In genomic region chr18:10404148-10404547, GRCh38 we compare ENCODE assay signal across 18 cellular contexts. TPM values are rescaled to one million over a fixed set of nuclear protein-coding genes. Genes with fewer than 3 reads are reported as not detected.
DNase-seq lines count a peak whose midpoint lies in the region; ATAC-seq and TF ChIP-seq lines count a peak whose summit lies in the region.
"Had no signal": no experiment of that assay in that cellular context is flagged by ENCODE, and none has a peak within 500 bp of the region (broad histone marks: within the 10 kb centered on the region; RNA-seq: fewer than 3 reads in every experiment).

No MANE protein-coding gene starts in this region.

- no peak overlapping the region for H2AK5ac ChIP-seq in mesenchymal stem cell (ENCODE audit: low read length, severe bottlenecking)

- H3K36me3 ChIP-seq in fibroblast of lung (ENCODE audit: control insufficient read depth, insufficient read depth, low read length), result no peaks in the 10 kb centered on the region
- H3K36me3 ChIP-seq in mesenchymal stem cell (ENCODE audit: control insufficient read depth in 1 of 2, insufficient read depth in 2 of 2, low read depth in 1 of 2, low read length in 2 of 2), result no peaks in the 10 kb centered on the region
- no peaks in the 10 kb centered on the region for H3K36me3 ChIP-seq in suprapubic skin
- no peaks in the 10 kb centered on the region for H3K36me3 ChIP-seq in sigmoid colon

- H3K4me2 ChIP-seq in fibroblast of lung (ENCODE audit: extremely low read depth, insufficient read depth, low read length), result peak overlapping the region; percentile 29
- no peak overlapping the region for H3K4me2 ChIP-seq in mesenchymal stem cell (ENCODE audit: low read length, poor library complexity, severe bottlenecking)

- ATAC-seq in GM21723 (IDR thresholded peaks at IDR 0.05; ENCODE audit: unreplicated experiment) (no peak), GM18907 (IDR thresholded peaks at IDR 0.05; ENCODE audit: unreplicated experiment) (no peak)
- ATAC-seq: foreskin keratinocyte; K562; natural killer cell; stimulated activated naive B cell treated with anti-CD40 and anti-IgM and Interleukin-4, amounts not matched to agents 10 μg/mL and 1 μg/mL and 100 μg/mL, for 72 hours had no signal

- H3K4me1 ChIP-seq in fibroblast of lung (ENCODE audit: control insufficient read depth, extremely low read depth, insufficient read depth, low read length), result no peaks in the 10 kb centered on the region
- peaks cover 4% of the 10 kb centered on the region for H3K4me1 ChIP-seq in mesenchymal stem cell (ENCODE audit: control insufficient read depth, insufficient read depth, low read depth, low read length)
- H3K4me1 ChIP-seq in suprapubic skin, result peaks cover 36% of the 10 kb centered on the region
- peaks cover 0 to 7% (median 2%) of the 10 kb centered on the region in 4 donors for H3K4me1 ChIP-seq in sigmoid colon

- intact Hi-C loops in sigmoid colon (cut with DNase I), result no loop called here

- no peaks in the 10 kb centered on the region for H3K79me2 ChIP-seq in fibroblast of lung (ENCODE audit: control insufficient read depth, insufficient read depth, low read length)

- no peak overlapping the region for H3K4ac ChIP-seq in mesenchymal stem cell (ENCODE audit: low read depth in 1 of 2, low read length in 2 of 2)

- H2BK12ac ChIP-seq in mesenchymal stem cell (ENCODE audit: low read length in 2 of 2), result peak overlapping the region in 1 of 2 experiments; percentile 48

- H3K23ac ChIP-seq in mesenchymal stem cell (ENCODE audit: low read length in 2 of 2), result no peak overlapping the region

- no peaks in the 10 kb centered on the region for H4K20me1 ChIP-seq in fibroblast of lung (ENCODE audit: control insufficient read depth, extremely low read depth, insufficient read depth, low read length)

- H2AFZ ChIP-seq in fibroblast of lung (ENCODE audit: low read length) (no peak overlapping the region), mesenchymal stem cell (ENCODE audit: low read depth, low read length) (no peak overlapping the region)

- H3K18ac ChIP-seq in mesenchymal stem cell (ENCODE audit: low read depth in 1 of 2, low read length in 2 of 2), result no peak overlapping the region

- DNase-seq in anterior cingulate cortex (lab: John Stamatoyannopoulos, UW), result peak in 43 of 58 donors; percentile 8 to 79 (median 39)
- DNase-seq in fibroblast of lung (ENCODE audit: low read depth in 2 of 2), result no peak
- DNase-seq in mesenchymal stem cell, result no peak
- DNase-seq in suprapubic skin (ENCODE audit: low spot score in 2 of 2), result no peak
- no peak for DNase-seq in sigmoid colon
- DNase-seq: activated CD4-positive, alpha-beta T cell treated with anti-CD3 and anti-CD28 coated beads, Interleukin-2, amount 50 U/mL, for 1 hour; EL; foreskin keratinocyte; HCEC 1CT; MV-4-11; natural killer cell; NCI-H2029 treated with DMSO at 0.1 percent for 48 hours; stimulated activated naive B cell treated with anti-CD40 and anti-IgM and Interleukin-4, amounts not matched to agents 10 μg/mL and 1 μg/mL and 100 μg/mL, for 72 hours had no signal

- H3K14ac ChIP-seq in mesenchymal stem cell (ENCODE audit: low read length in 2 of 2), result peak overlapping the region in 1 of 2 experiments; percentile 35

- H2BK5ac ChIP-seq in mesenchymal stem cell (ENCODE audit: low read depth, low read length, poor library complexity, severe bottlenecking), result no peak overlapping the region

- WGBS in mesenchymal stem cell, result 85% methylated on average over 8 of the region's 9 CpGs
- WGBS in suprapubic skin, result 40% methylated on average over 9 of the region's 9 CpGs
- 82 to 83% methylated on average over 9 of the region's 9 CpGs for WGBS in sigmoid colon, 2 donors

- H3K9me3 ChIP-seq in fibroblast of lung (ENCODE audit: control insufficient read depth, insufficient read depth, low read depth, low read length) (no peaks in the 10 kb centered on the region), mesenchymal stem cell (ENCODE audit: control insufficient read depth, low read length) (no peaks in the 10 kb centered on the region), suprapubic skin (no peaks in the 10 kb centered on the region), sigmoid colon (no peaks in the 10 kb centered on the region)

- no peaks in the 10 kb centered on the region for H3K27me3 ChIP-seq in fibroblast of lung (ENCODE audit: control insufficient read depth, insufficient read depth, low read length)
- peaks cover 3 to 39% of the 10 kb centered on the region in 2 experiments for H3K27me3 ChIP-seq in mesenchymal stem cell (ENCODE audit: control insufficient read depth in 1 of 2, insufficient read depth in 1 of 2, low read length in 2 of 2)
- no peaks in the 10 kb centered on the region for H3K27me3 ChIP-seq in suprapubic skin
- H3K27me3 ChIP-seq in sigmoid colon, result peaks cover 0 to 43% (median 11%) of the 10 kb centered on the region in 3 donors
- H3K27me3 ChIP-seq: foreskin keratinocyte had no signal

- H4K91ac ChIP-seq in mesenchymal stem cell (ENCODE audit: low read length), result no peak overlapping the region

- H3K4me3 ChIP-seq in fibroblast of lung (replicated peaks in 1 of 4; ENCODE audit: control extremely low read depth in 1 of 4, insufficient read depth in 1 of 4, low read depth in 3 of 4, low read length in 4 of 4) (no peak overlapping the region), mesenchymal stem cell (ENCODE audit: insufficient read depth in 1 of 2, low read depth in 1 of 2, low read length in 2 of 2) (peak overlapping the region in 1 of 2 experiments; percentile 70), suprapubic skin (no peak overlapping the region), sigmoid colon (no peak overlapping the region)
- H3K4me3 ChIP-seq: K562 had no signal

- H3K79me1 ChIP-seq in mesenchymal stem cell (replicated peaks; ENCODE audit: low read length, poor library complexity, severe bottlenecking), result no peaks in the 10 kb centered on the region

- no peak for TF ChIP-seq CTCF in fibroblast of lung (conservative IDR thresholded peaks at IDR 0.05 in 1 of 2, IDR thresholded peaks at IDR 0.05 in 1 of 2; ENCODE audit: low read depth in 1 of 2, low read length in 2 of 2)
- no peak for TF ChIP-seq CTCF in suprapubic skin (IDR thresholded peaks at IDR 0.05)
- TF ChIP-seq CTCF in sigmoid colon (IDR thresholded peaks at IDR 0.05), result no peak

- TF ChIP-seq POLR2A in suprapubic skin (IDR thresholded peaks at IDR 0.05) (no peak), sigmoid colon (IDR thresholded peaks at IDR 0.05) (no peak)

- TF ChIP-seq EP300 in suprapubic skin (IDR thresholded peaks at IDR 0.05) (no peak), sigmoid colon (IDR thresholded peaks at IDR 0.05) (no peak)

- no peak overlapping the region for H4K8ac ChIP-seq in mesenchymal stem cell (ENCODE audit: low read length)

- H2BK15ac ChIP-seq in mesenchymal stem cell (ENCODE audit: low read depth, poor library complexity, severe bottlenecking), result no peak overlapping the region

- H2BK120ac ChIP-seq in mesenchymal stem cell (ENCODE audit: low read depth, low read length), result no peak overlapping the region

- H3K9ac ChIP-seq in fibroblast of lung (ENCODE audit: insufficient read depth, low read length) (no peak overlapping the region), mesenchymal stem cell (ENCODE audit: low read length) (peak overlapping the region; percentile 70)

- H3K27ac ChIP-seq in fibroblast of lung (ENCODE audit: insufficient read depth, low read length) (no peak overlapping the region), mesenchymal stem cell (ENCODE audit: low read length, poor library complexity, severe bottlenecking) (no peak overlapping the region), suprapubic skin (peak overlapping the region; percentile 66), sigmoid colon (peak overlapping the region in 1 of 4 donors; percentile 54)
- H3K27ac ChIP-seq: foreskin keratinocyte had no signal

RNA-seq across cellular contexts. Expression of gene APCDD1, which starts 50.3 kb away (rescaled TPM):
- total RNA-seq in fibroblast of lung (4.9 and 17.3 TPM in 2 replicates), suprapubic skin (100 to 1,000 TPM; 110 to 308 (median 140) TPM), sigmoid colon (10 to 100 TPM in 3 of 4 donors, 1 to 10 TPM in 1; 8.9 to 42.1 (median 21.4) TPM)
- polyA plus RNA-seq in fibroblast of lung (15.3 and 16.8 TPM in 2 replicates), sigmoid colon (10 to 100 TPM in 2 of 3 donors, 1 to 10 TPM in 1; 2.8 to 12.9 (median 10.2) TPM)
- polyA plus RNA-seq in fibroblast of lung (2012), result 15.0 and 21.9 TPM in 2 replicates
- polyA minus RNA-seq in fibroblast of lung (ENCODE audit: low replicate concordance), result 11.6 and 28.1 TPM in 2 replicates
- 19.1 TPM for polyA plus RNA-seq in mesenchymal stem cell (2013, experiment 1 of 2)
- 20.6 TPM for polyA plus RNA-seq in mesenchymal stem cell (2013, experiment 2 of 2)
- total RNA-seq: lung microvascular endothelial cell, NCI-H460 had no signal
- polyA plus RNA-seq: K562 had no signal

Comparison
In these comparisons a context has a peak if more than half of its experiments do, and no peak if none do; other contexts are left out.
1. DNase-seq: peak in anterior cingulate cortex (43 of 58); none in fibroblast of lung (0 of 2), mesenchymal stem cell (single experiment), suprapubic skin (0 of 2) and sigmoid colon (single experiment).